In the genomic region with DNA sequence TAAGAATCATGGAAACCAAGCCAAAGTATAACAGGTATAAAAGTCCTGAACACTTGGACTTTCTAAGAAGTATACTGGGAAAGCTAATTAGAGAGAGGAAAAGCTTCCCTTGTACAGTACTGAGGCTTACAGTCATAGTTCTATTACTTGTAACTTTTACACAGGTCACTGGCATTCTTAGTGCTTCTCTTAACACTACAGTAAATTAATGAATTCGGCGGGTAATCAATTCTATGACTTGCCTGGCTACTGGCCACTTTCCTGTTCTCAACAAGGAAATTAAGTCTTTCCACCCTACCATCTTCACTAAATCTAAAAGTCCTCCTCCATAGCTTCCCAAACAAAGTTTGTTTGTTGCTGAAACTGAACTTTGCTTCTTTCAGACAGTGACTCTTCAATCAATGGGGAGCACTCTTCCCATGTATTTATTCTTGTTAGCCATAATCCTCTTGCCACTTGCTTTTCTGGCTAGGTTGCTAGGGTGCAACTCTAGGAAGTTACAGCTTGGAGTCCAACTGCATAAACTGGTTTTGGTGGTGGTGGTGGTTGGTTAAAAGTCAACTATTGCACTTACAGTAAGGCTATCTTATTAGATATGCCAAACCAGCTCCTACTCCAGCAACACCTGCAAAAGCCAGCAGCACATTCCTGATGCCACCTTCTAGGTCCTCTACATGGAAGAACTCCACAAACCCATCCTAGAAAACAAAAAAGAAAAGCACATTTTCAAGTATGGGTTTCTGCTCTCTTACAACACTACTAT, we compare ENCODE assay signal across 8 cellular contexts. TPM values are rescaled to one million over a fixed set of nuclear protein-coding genes. Genes with fewer than 3 reads are reported as not detected.
DNase-seq lines count a peak whose midpoint lies in the region; ATAC-seq, FAIRE-seq and TF ChIP-seq lines count a peak whose summit lies in the region.

No MANE protein-coding gene starts in this region.

- no peak for TF ChIP-seq CTCF in ascending aorta (IDR thresholded peaks at IDR 0.05)
- no peak for TF ChIP-seq CTCF in HepG2 (CRISPR knock-in tag; IDR thresholded peaks at IDR 0.05)
- no peak for TF ChIP-seq CTCF in transverse colon (IDR thresholded peaks at IDR 0.05)

- H3K79me2 ChIP-seq in HepG2 (ENCODE audit: insufficient read depth, low read length) = peaks cover 76% of the 10 kb centered on the region

- BruUV-seq in HepG2 (replicated peaks; lab: Mats Ljungman, UMichigan) = no TSS peak

- WGBS in HepG2 (ENCODE audit: low lambda C conversion rate) = 3% methylated on average over 2 of the region's 2 CpGs
- 0 to 7% methylated on average over 2 of the region's 2 CpGs for WGBS in transverse colon (ENCODE audit: low coverage in 1 of 2), 2 donors

- H3K27ac ChIP-seq in ascending aorta = peak overlapping the region; percentile 98 to 100
- H3K27ac ChIP-seq in HepG2 (ENCODE audit: extremely low read length, insufficient read depth, low read length) = peak overlapping the region; percentile 92
- H3K27ac ChIP-seq in transverse colon = peak overlapping the region; percentile 98 to 99 (median 98)

- H3K4me2 ChIP-seq in HepG2 (ENCODE audit: low read depth, low read length) = peak overlapping the region; percentile 81

- peak in 1 of 2 experiments; percentile 22; a peak in 1 of 4 replicates for TF ChIP-seq EP300 in HepG2 (IDR thresholded peaks at IDR 0.05; ENCODE audit: low read depth in 2 of 2, low read length in 2 of 2)
- TF ChIP-seq EP300 in HepG2 (CRISPR knock-in tag; IDR thresholded peaks at IDR 0.05; ENCODE audit: borderline replicate concordance) = no peak
- TF ChIP-seq EP300 in transverse colon (IDR thresholded peaks at IDR 0.05; ENCODE audit: low read depth) = no peak

- H3K9me3 ChIP-seq in ascending aorta = no peaks in the 10 kb centered on the region
- no peaks in the 10 kb centered on the region for H3K9me3 ChIP-seq in HepG2 (ENCODE audit: low read length)
- no peaks in the 10 kb centered on the region for H3K9me3 ChIP-seq in transverse colon

- peaks cover 11 to 32% of the 10 kb centered on the region in 2 donors for H3K4me1 ChIP-seq in ascending aorta
- H3K4me1 ChIP-seq in HepG2 (ENCODE audit: insufficient read depth, low read length) = peaks cover 47% of the 10 kb centered on the region
- peaks cover 20 to 57% (median 43%) of the 10 kb centered on the region in 4 donors for H3K4me1 ChIP-seq in transverse colon

- DNase-seq in activated T-cell treated with anti-CD3 and anti-CD28 coated beads, Interleukin-2, amount 50 U/mL, for 72 hours = no peak
- DNase-seq in activated T-cell treated with anti-CD3 and anti-CD28 coated beads for 4 hours (no peak), ascending aorta (ENCODE audit: low spot score in 2 of 2) (no peak), HepG2 (ENCODE audit: low spot score) (peak; percentile 71), transverse colon (no peak), NCI-H187 treated with DMSO at 0.1 percent for 48 hours (lab: John Stamatoyannopoulos, UW) (no peak)

- peaks cover 44 to 73% of the 10 kb centered on the region in 2 donors for H3K36me3 ChIP-seq in ascending aorta
- peaks cover 0 to 49% of the 10 kb centered on the region in 2 experiments; a peak in 4 of 5 replicates for H3K36me3 ChIP-seq in HepG2 (replicated peaks in 1 of 2; ENCODE audit: control insufficient read depth in 1 of 2, insufficient read depth in 2 of 2, low read length in 2 of 2)
- peaks cover 0 to 51% (median 18%) of the 10 kb centered on the region in 4 donors for H3K36me3 ChIP-seq in transverse colon

- peak; percentile 74 for FAIRE-seq in HepG2 (lab: Jason Lieb, UNC)

- no peak overlapping the region for H2AFZ ChIP-seq in HepG2 (ENCODE audit: low read length)

- POLR2A ChIA-PET in HepG2 (lab: Yijun Ruan, JAX) = interaction anchor here (1.0 to 11.9 kb wide), 13 partner anchors 12 to 394 kb away, joined by 3 to 469 read pairs (median 4); a partner anchor contains a TSS

- TF ChIP-seq POLR2A in HepG2 (IDR thresholded peaks at IDR 0.05; ENCODE audit: insufficient read depth in 1 of 2, low read depth in 2 of 2, low read length in 2 of 2) (peak in 1 of 2 experiments; percentile 72; a peak in 1 of 4 replicates), transverse colon (IDR thresholded peaks at IDR 0.05) (no peak)

- peaks cover 49 to 66% of the 10 kb centered on the region in 2 donors for H3K36me3 Mint-ChIP-seq in activated T-cell treated with anti-CD3 and anti-CD28 coated beads, Interleukin-2, amount 50 U/mL, for 72 hours (ENCODE audit: insufficient read depth in 2 of 2)

- H3K4me3 ChIP-seq in ascending aorta (peak overlapping the region; percentile 93 to 94), HepG2 (replicated peaks in 1 of 3; ENCODE audit: insufficient read depth in 1 of 3, low read depth in 2 of 3, low read length in 3 of 3) (peak overlapping the region; percentile 93 to 96 (median 94)), transverse colon (peak overlapping the region; percentile 85 to 97 (median 91))

- intact Hi-C loops in ascending aorta (cut with DNase I) = loop anchor here (1.0 kb wide), 1 partner anchor 14 kb away; no protein-coding TSS in a partner anchor
- intact Hi-C loops in HepG2 (cut with micrococcal nuclease; ENCODE audit: unreplicated experiment) = loop anchor here (1.0 to 5.0 kb wide), 3 partner anchors 9 to 35 kb away; no protein-coding TSS in a partner anchor
- intact Hi-C loops in transverse colon (cut with DNase I; ENCODE audit: low total_unique reads) = loop anchor here (2.0 kb wide), 1 partner anchor 16 kb away; no protein-coding TSS in a partner anchor

- peak overlapping the region; percentile 99 for H3K27ac Mint-ChIP-seq in activated T-cell treated with anti-CD3 and anti-CD28 coated beads, Interleukin-2, amount 50 U/mL, for 72 hours

- ATAC-seq in activated T-cell treated with anti-CD3 and anti-CD28 coated beads, Interleukin-2, amount 50 U/mL, for 72 hours (replicated peaks in 1 of 2) = no peak
- ATAC-seq in HepG2 (no peak; the same call in 2 of the 3 replicates), HG02973 (IDR thresholded peaks at IDR 0.05; ENCODE audit: unreplicated experiment) (no peak), HG03565 (IDR thresholded peaks at IDR 0.05; ENCODE audit: unreplicated experiment) (no peak)

- no peaks in the 10 kb centered on the region for H3K9me3 Mint-ChIP-seq in activated T-cell treated with anti-CD3 and anti-CD28 coated beads, Interleukin-2, amount 50 U/mL, for 72 hours

- TF ChIP-seq RAD21 in HepG2 (CRISPR knock-in tag; IDR thresholded peaks at IDR 0.05) = no peak

- H3K4me3 Mint-ChIP-seq in activated T-cell treated with anti-CD3 and anti-CD28 coated beads, Interleukin-2, amount 50 U/mL, for 72 hours = peak overlapping the region; percentile 99

- peak overlapping the region; percentile 94 for H3K9ac ChIP-seq in HepG2 (ENCODE audit: insufficient read depth, low read depth, low read length)

- H4K20me1 ChIP-seq in HepG2 (ENCODE audit: insufficient read depth, low read length) = peaks cover 63% of the 10 kb centered on the region

- H3K27me3 ChIP-seq in ascending aorta (no peaks in the 10 kb centered on the region), HepG2 (ENCODE audit: control insufficient read depth in 1 of 2, insufficient read depth in 2 of 2, low read length in 2 of 2) (no peaks in the 10 kb centered on the region; a peak in 1 of 5 replicates), transverse colon (no peaks in the 10 kb centered on the region)

- H3K4me1 Mint-ChIP-seq in activated T-cell treated with anti-CD3 and anti-CD28 coated beads, Interleukin-2, amount 50 U/mL, for 72 hours (ENCODE audit: low read depth) = peaks cover 54% of the 10 kb centered on the region

- CTCF ChIA-PET in HepG2 (lab: Yijun Ruan, JAX; ENCODE audit: low intra/inter-chr PET ratio, low total read pairs) = interaction anchor here (2.0 kb wide), 1 partner anchor 15 kb away, joined by 4 read pairs; no protein-coding TSS in a partner anchor

- no peaks in the 10 kb centered on the region for H3K27me3 Mint-ChIP-seq in activated T-cell treated with anti-CD3 and anti-CD28 coated beads, Interleukin-2, amount 50 U/mL, for 72 hours (ENCODE audit: low read depth)

- in situ Hi-C loops in HepG2 (cut with HindIII; ENCODE audit: extremely low pct_ligation_motif_present, low pct_unique_long_range_greater_than_20kb) (no loop called here), transverse colon (cut with MboI; ENCODE audit: low pct_ligation_motif_present in 1 of 4, low pct_unique_long_range_greater_than_20kb in 1 of 4, low sequenced_read_pairs in 3 of 4) (no loop called here)

RNA-seq across cellular contexts. Expression of a gene that starts 2.4 kb away (rescaled TPM):
- total RNA-seq in activated T-cell treated with anti-CD3 and anti-CD28 coated beads, Interleukin-2, amount 50 U/mL, for 72 hours = 100 to 1,000 TPM; 373 to 495 TPM
- total RNA-seq in ascending aorta (394 TPM), HepG2 (2016; rRNA removed; fragmentation: Illumina TruSeq; extraction: Trizol) (113 and 125 TPM in 2 replicates), transverse colon (100 to 1,000 TPM; 176 to 395 (median 269) TPM)
- 16.3 and 19.0 TPM in 2 replicates for total RNA-seq in HepG2 (2016; cell fraction: cytosol; rRNA removed; fragmentation: Illumina TruSeq; extraction: Trizol; ENCODE audit: low read depth)
- total RNA-seq in HepG2 (2016; cell fraction: insoluble cytoplasmic fraction; rRNA removed; fragmentation: Illumina TruSeq; extraction: Trizol) = 108 and 127 TPM in 2 replicates
- total RNA-seq in HepG2 (2016; cell fraction: membrane; rRNA removed; fragmentation: Illumina TruSeq; extraction: Trizol) = 41.9 and 48.9 TPM in 2 replicates
- 150 and 151 TPM in 2 replicates for total RNA-seq in HepG2 (2016; cell fraction: nucleus; rRNA removed; fragmentation: Illumina TruSeq; extraction: Trizol)
- 69.5 and 70.6 TPM in 2 replicates for polyA plus RNA-seq in HepG2 (2011; rRNA removed)
- 40.6 and 51.3 TPM in 2 replicates for polyA plus RNA-seq in HepG2 (2011; cell fraction: cytosol; rRNA removed)
- polyA plus RNA-seq in HepG2 (2011; cell fraction: nucleus; rRNA removed) = 127 and 138 TPM in 2 replicates
- 59.5 and 80.1 TPM in 2 replicates for polyA plus RNA-seq in HepG2 (2012)
- 5.6 and 6.4 TPM in 2 replicates for polyA plus RNA-seq in HepG2 (2016; cell fraction: cytosol; fragmentation: Illumina TruSeq; extraction: Trizol; ENCODE audit: low read depth)
- 99.4 and 100.0 TPM in 2 replicates for polyA plus RNA-seq in HepG2 (2016; cell fraction: insoluble cytoplasmic fraction; fragmentation: Illumina TruSeq; extraction: Trizol; ENCODE audit: low read depth)
- 21.9 and 23.4 TPM in 2 replicates for polyA plus RNA-seq in HepG2 (2016; cell fraction: membrane; fragmentation: Illumina TruSeq; extraction: Trizol; ENCODE audit: low read depth)
- polyA plus RNA-seq in HepG2 (2016; cell fraction: nucleus; fragmentation: Illumina TruSeq; extraction: Trizol; ENCODE audit: insufficient read depth, low read depth) = 207 and 216 TPM in 2 replicates
- polyA minus RNA-seq in HepG2 (2011; rRNA and poly(A)+ RNA removed; ENCODE audit: low replicate concordance) = 65.4 and 90.8 TPM in 2 replicates
- polyA minus RNA-seq in HepG2 (2011; cell fraction: cytosol; rRNA and poly(A)+ RNA removed) = 72.9 and 73.2 TPM in 2 replicates
- polyA minus RNA-seq in HepG2 (2011; cell fraction: nucleus; rRNA and poly(A)+ RNA removed) = 152 and 196 TPM in 2 replicates

RNA-seq across cellular contexts. Expression of a gene that starts 27.8 kb away (rescaled TPM):
- 1 to 10 TPM in 1 of 2 donors, under 1 TPM in 1; 0.86 to 2.6 TPM for total RNA-seq in activated T-cell treated with anti-CD3 and anti-CD28 coated beads, Interleukin-2, amount 50 U/mL, for 72 hours
- total RNA-seq in ascending aorta = 85.3 TPM
- 1.9 and 3.9 TPM in 2 replicates for total RNA-seq in HepG2 (2016; rRNA removed; fragmentation: Illumina TruSeq; extraction: Trizol)
- 1.3 and 1.4 TPM in 2 replicates for total RNA-seq in HepG2 (2016; cell fraction: cytosol; rRNA removed; fragmentation: Illumina TruSeq; extraction: Trizol; ENCODE audit: low read depth)
- 1.4 and 3.5 TPM in 2 replicates for total RNA-seq in HepG2 (2016; cell fraction: insoluble cytoplasmic fraction; rRNA removed; fragmentation: Illumina TruSeq; extraction: Trizol)
- 2.8 TPM in 2 replicates for total RNA-seq in HepG2 (2016; cell fraction: membrane; rRNA removed; fragmentation: Illumina TruSeq; extraction: Trizol)
- total RNA-seq in HepG2 (2016; cell fraction: nucleus; rRNA removed; fragmentation: Illumina TruSeq; extraction: Trizol) = 5.1 and 8.0 TPM in 2 replicates
- 15.1 and 16.4 TPM in 2 replicates for polyA plus RNA-seq in HepG2 (2011; rRNA removed)
- 7.9 and 8.3 TPM in 2 replicates for polyA plus RNA-seq in HepG2 (2011; cell fraction: cytosol; rRNA removed)
- polyA plus RNA-seq in HepG2 (2011; cell fraction: nucleus; rRNA removed) = 81.6 and 99.7 TPM in 2 replicates
- polyA plus RNA-seq in HepG2 (2012) = 6.4 and 10.9 TPM in 2 replicates
- 0.93 and 1.3 TPM in 2 replicates for polyA plus RNA-seq in HepG2 (2016; cell fraction: cytosol; fragmentation: Illumina TruSeq; extraction: Trizol; ENCODE audit: low read depth)
- 4.0 and 4.2 TPM in 2 replicates for polyA plus RNA-seq in HepG2 (2016; cell fraction: insoluble cytoplasmic fraction; fragmentation: Illumina TruSeq; extraction: Trizol; ENCODE audit: low read depth)
- 3.3 and 3.7 TPM in 2 replicates for polyA plus RNA-seq in HepG2 (2016; cell fraction: membrane; fragmentation: Illumina TruSeq; extraction: Trizol; ENCODE audit: low read depth)
- 32.6 and 38.0 TPM in 2 replicates for polyA plus RNA-seq in HepG2 (2016; cell fraction: nucleus; fragmentation: Illumina TruSeq; extraction: Trizol; ENCODE audit: insufficient read depth, low read depth)
- polyA minus RNA-seq in HepG2 (2011; rRNA and poly(A)+ RNA removed; ENCODE audit: low replicate concordance) = 5.9 and 8.8 TPM in 2 replicates
- polyA minus RNA-seq in HepG2 (2011; cell fraction: cytosol; rRNA and poly(A)+ RNA removed) = 5.3 and 6.0 TPM in 2 replicates
- 9.4 TPM in 2 replicates for polyA minus RNA-seq in HepG2 (2011; cell fraction: nucleus; rRNA and poly(A)+ RNA removed)
- total RNA-seq in transverse colon = 10 to 100 TPM in 3 of 4 donors, 1 to 10 TPM in 1; 7.2 to 26.2 (median 16.3) TPM

RNA-seq across cellular contexts. Expression of a gene that starts 52.4 kb away (rescaled TPM):
- 100 to 1,000 TPM; 178 to 203 TPM for total RNA-seq in activated T-cell treated with anti-CD3 and anti-CD28 coated beads, Interleukin-2, amount 50 U/mL, for 72 hours
- total RNA-seq in ascending aorta (138 TPM), HepG2 (2016; rRNA removed; fragmentation: Illumina TruSeq; extraction: Trizol) (111 and 137 TPM in 2 replicates), transverse colon (100 to 1,000 TPM; 111 to 174 (median 158) TPM)
- total RNA-seq in HepG2 (2016; cell fraction: cytosol; rRNA removed; fragmentation: Illumina TruSeq; extraction: Trizol; ENCODE audit: low read depth) = 32.7 and 33.3 TPM in 2 replicates
- total RNA-seq in HepG2 (2016; cell fraction: insoluble cytoplasmic fraction; rRNA removed; fragmentation: Illumina TruSeq; extraction: Trizol) = 104 and 136 TPM in 2 replicates
- 71.0 and 79.7 TPM in 2 replicates for total RNA-seq in HepG2 (2016; cell fraction: membrane; rRNA removed; fragmentation: Illumina TruSeq; extraction: Trizol)
- 59.2 and 64.7 TPM in 2 replicates for total RNA-seq in HepG2 (2016; cell fraction: nucleus; rRNA removed; fragmentation: Illumina TruSeq; extraction: Trizol)
- polyA plus RNA-seq in HepG2 (2011; rRNA removed) = 54.5 and 55.1 TPM in 2 replicates
- 35.3 and 39.9 TPM in 2 replicates for polyA plus RNA-seq in HepG2 (2011; cell fraction: cytosol; rRNA removed)
- polyA plus RNA-seq in HepG2 (2011; cell fraction: nucleus; rRNA removed) = 18.3 and 19.1 TPM in 2 replicates
- polyA plus RNA-seq in HepG2 (2012) = 68.7 and 69.6 TPM in 2 replicates
- 46.8 and 50.7 TPM in 2 replicates for polyA plus RNA-seq in HepG2 (2016; cell fraction: cytosol; fragmentation: Illumina TruSeq; extraction: Trizol; ENCODE audit: low read depth)
- polyA plus RNA-seq in HepG2 (2016; cell fraction: insoluble cytoplasmic fraction; fragmentation: Illumina TruSeq; extraction: Trizol; ENCODE audit: low read depth) = 203 and 211 TPM in 2 replicates
- polyA plus RNA-seq in HepG2 (2016; cell fraction: membrane; fragmentation: Illumina TruSeq; extraction: Trizol; ENCODE audit: low read depth) = 87.0 and 96.1 TPM in 2 replicates
- 97.2 and 103 TPM in 2 replicates for polyA plus RNA-seq in HepG2 (2016; cell fraction: nucleus; fragmentation: Illumina TruSeq; extraction: Trizol; ENCODE audit: insufficient read depth, low read depth)
- 25.8 and 53.2 TPM in 2 replicates for polyA minus RNA-seq in HepG2 (2011; rRNA and poly(A)+ RNA removed; ENCODE audit: low replicate concordance)
- 16.0 and 18.2 TPM in 2 replicates for polyA minus RNA-seq in HepG2 (2011; cell fraction: cytosol; rRNA and poly(A)+ RNA removed)
- polyA minus RNA-seq in HepG2 (2011; cell fraction: nucleus; rRNA and poly(A)+ RNA removed) = 34.9 and 47.6 TPM in 2 replicates
